Comparison of ENCODE assay signal across 23 cellular contexts in genomic region chr15:35282965-35283496, GRCh38.
"Had no signal": no experiment of that assay in that cellular context is flagged by ENCODE, and none has a peak within 500 bp of the region (broad histone marks: within the 10 kb centered on the region; RNA-seq: fewer than 3 reads in every experiment).

No MANE protein-coding gene starts in this region.

- H3K27ac ChIP-seq: coronary artery, epithelial cell of prostate, esophagus squamous epithelium, gastrocnemius medialis, heart right ventricle, left lung, lower lobe of right lung had no signal

- H3K27ac Mint-ChIP-seq: effector memory CD8-positive, alpha-beta T cell; endodermal cell; mesothelial cell of epicardium had no signal

- DNase-seq: effector CD8-positive, alpha-beta T cell; effector memory CD8-positive, alpha-beta T cell; endodermal cell; erythroblast; esophagus squamous epithelium; foreskin fibroblast; foreskin melanocyte; gastrocnemius medialis; glutamatergic neuron; head of caudate nucleus; heart right ventricle; hippocampal formation; left cardiac atrium; left lung; left ventricle myocardium superior; lower lobe of right lung; mesenchymal stem cell; mucosa of descending colon; naive B cell had no signal

- H3K4me3 Mint-ChIP-seq: effector memory CD8-positive, alpha-beta T cell; endodermal cell; mesothelial cell of epicardium; naive B cell had no signal

- ATAC-seq: effector memory CD8-positive, alpha-beta T cell; esophagus mucosa; gastrocnemius medialis; heart right ventricle; left cardiac atrium; left lung; left ventricle myocardium superior; lower lobe of right lung; mucosa of descending colon had no signal

- H3K4me1 Mint-ChIP-seq: naive B cell had no signal

- H3K27me3 Mint-ChIP-seq: effector memory CD8-positive, alpha-beta T cell; naive B cell had no signal

- H3K4me1 ChIP-seq: esophagus squamous epithelium, heart right ventricle, left lung, lower lobe of right lung had no signal

- H3K27me3 ChIP-seq: esophagus squamous epithelium, gastrocnemius medialis, heart right ventricle, left lung had no signal

- H3K36me3 ChIP-seq: esophagus squamous epithelium, gastrocnemius medialis, heart right ventricle, left lung, lower lobe of right lung had no signal

- H3K4me3 ChIP-seq: coronary artery, esophagus squamous epithelium, gastrocnemius medialis, heart right ventricle, left lung, lower lobe of right lung, mucosa of descending colon had no signal

- H3K9me3 ChIP-seq: gastrocnemius medialis, lower lobe of right lung had no signal
